25 cellular contexts compared by ENCODE assay signal in genomic region chr6:42993445-42993844, GRCh38.
"Had no signal": no experiment of that assay in that cellular context is flagged by ENCODE, and none has a peak within 500 bp of the region (broad histone marks: within the 10 kb centered on the region; RNA-seq: fewer than 3 reads in every experiment).

No MANE protein-coding gene starts in this region.

- H3K9me3 Mint-ChIP-seq: activated naive CD4-positive, alpha-beta T cell treated with anti-CD3 and anti-CD28 coated beads, Interleukin-2, amount 10 ng/mL, durations not matched to agents 7 days and 5 days; naive B cell; stimulated activated naive CD8-positive, alpha-beta T cell treated with anti-CD3 and anti-CD28 coated beads, Interleukin-15, amount 100 ng/mL, for 72 hours; T-helper 2 cell treated with Interferon-gamma antibody and Interleukin-4, amounts not matched to agents 5 μg/mL and 100 μg/mL, for 36 hours; type B pancreatic cell had no signal

- H3K4me3 Mint-ChIP-seq: activated naive CD4-positive, alpha-beta T cell treated with anti-CD3 and anti-CD28 coated beads, Interleukin-2, amount 10 ng/mL, durations not matched to agents 7 days and 5 days; naive B cell; stimulated activated naive CD8-positive, alpha-beta T cell treated with anti-CD3 and anti-CD28 coated beads, Interleukin-15, amount 100 ng/mL, for 72 hours; T-helper 2 cell treated with Interferon-gamma antibody and Interleukin-4, amounts not matched to agents 5 μg/mL and 100 μg/mL, for 36 hours; type B pancreatic cell had no signal

- H3K27me3 Mint-ChIP-seq: activated naive CD4-positive, alpha-beta T cell treated with anti-CD3 and anti-CD28 coated beads, Interleukin-2, amount 10 ng/mL, durations not matched to agents 7 days and 5 days; naive B cell; progenitor cell of endocrine pancreas; stimulated activated naive CD8-positive, alpha-beta T cell treated with anti-CD3 and anti-CD28 coated beads, Interleukin-15, amount 100 ng/mL, for 72 hours; type B pancreatic cell had no signal

- H3K36me3 Mint-ChIP-seq: naive B cell had no signal

- H3K27ac Mint-ChIP-seq: activated naive CD4-positive, alpha-beta T cell treated with anti-CD3 and anti-CD28 coated beads, Interleukin-2, amount 10 ng/mL, durations not matched to agents 7 days and 5 days; progenitor cell of endocrine pancreas; stimulated activated naive CD8-positive, alpha-beta T cell treated with anti-CD3 and anti-CD28 coated beads, Interleukin-15, amount 100 ng/mL, for 72 hours; T-helper 2 cell treated with Interferon-gamma antibody and Interleukin-4, amounts not matched to agents 5 μg/mL and 100 μg/mL, for 36 hours; type B pancreatic cell had no signal

- DNase-seq: activated CD4-positive, alpha-beta T cell treated with anti-CD3 and anti-CD28 coated beads for 48 hours; activated CD4-positive, alpha-beta T cell treated with anti-CD3 and anti-CD28 coated beads, Interleukin-2, amount 50 U/mL, for 48 hours; activated CD8-positive, alpha-beta memory T cell treated with anti-CD3 and anti-CD28 coated beads, Interleukin-2, amount 50 U/mL, for 48 hours; activated effector memory CD4-positive, alpha-beta T cell treated with anti-CD3 and anti-CD28 coated beads, Interleukin-2, amount 50 U/mL, for 16 hours; activated naive CD4-positive, alpha-beta T cell treated with anti-CD3 and anti-CD28 coated beads, Interleukin-2, amount 10 ng/mL, durations not matched to agents 7 days and 5 days; activated T-cell treated with anti-CD3 and anti-CD28 coated beads, Interleukin-2, amount 50 U/mL, for 48 hours; amniotic stem cell; caudate nucleus; foreskin fibroblast; head of caudate nucleus; hippocampal formation; left cardiac atrium; left ventricle myocardium superior; naive B cell; ovary; right lobe of liver; stimulated activated CD4-positive, alpha-beta T cell treated with anti-CD3 and anti-CD28 coated beads, Interleukin-12 subunit alpha, Interleukin-12 subunit beta, amount 100 ng/mL, for 4 hours; stimulated activated CD4-positive, alpha-beta T cell treated with anti-CD3 and anti-CD28 coated beads, Interleukin-4, amount 100 ng/mL, for 1 hour; stimulated activated naive CD8-positive, alpha-beta T cell treated with anti-CD3 and anti-CD28 coated beads, Interleukin-15, amount 100 ng/mL, for 72 hours; substantia nigra; uterus had no signal

- ATAC-seq: esophagus mucosa; left cardiac atrium; left ventricle myocardium superior; right lobe of liver; stimulated activated naive CD8-positive, alpha-beta T cell treated with anti-CD3 and anti-CD28 coated beads, Interleukin-15, amount 100 ng/mL, for 72 hours had no signal
